ENCODE assay signal across 8 cellular contexts in the genomic region with DNA sequence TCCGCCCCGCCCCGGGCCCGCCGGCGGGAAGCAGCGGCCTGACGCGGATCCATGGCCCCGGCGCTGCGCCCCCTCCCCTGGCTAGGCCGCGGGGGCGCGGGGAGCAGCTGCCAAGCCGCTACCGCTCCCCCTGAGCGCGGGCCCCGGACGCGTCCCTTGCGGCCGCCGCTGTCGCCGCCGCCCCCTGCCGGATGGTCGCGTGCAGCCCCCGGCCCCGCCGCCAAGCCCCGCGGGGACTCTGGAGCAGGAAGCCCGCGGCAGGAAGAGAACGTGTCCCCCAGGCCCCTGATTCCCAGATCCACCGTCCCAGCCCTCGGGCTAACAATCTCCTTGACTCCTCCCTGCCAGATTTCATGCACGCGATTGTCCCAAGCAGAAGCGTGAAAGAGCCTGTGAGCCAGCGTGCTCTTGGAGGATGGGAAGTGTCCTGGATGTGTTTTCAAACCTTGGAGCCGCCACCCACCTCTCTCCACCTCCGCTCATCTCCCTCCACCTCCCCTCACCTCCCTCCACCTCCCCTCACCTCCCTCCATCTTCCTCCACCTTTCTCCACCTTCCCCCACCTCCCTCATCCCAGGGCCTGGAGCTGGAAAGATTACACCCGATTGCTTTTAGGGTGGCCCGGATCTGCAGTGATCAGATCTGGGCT. TPM values are rescaled to one million over a fixed set of nuclear protein-coding genes. Genes with fewer than 3 reads are reported as not detected.
DNase-seq lines count a peak whose midpoint lies in the region; ATAC-seq and TF ChIP-seq lines count a peak whose summit lies in the region.

No MANE protein-coding gene starts in this region.

- intact Hi-C loops in sciatic nerve (cut with DNase I), result no loop called here

- peaks cover 12% of the 10 kb centered on the region for H3K4me1 ChIP-seq in BE2C

- H3K9me3 ChIP-seq in BE2C, result no peaks in the 10 kb centered on the region

- no peaks in the 10 kb centered on the region for H3K27me3 ChIP-seq in BE2C

- no peaks in the 10 kb centered on the region for H3K9me3 Mint-ChIP-seq in T-helper 1 cell treated with Interleukin-12 subunit alpha and Interleukin-12 subunit beta and Interleukin-4 antibody, amounts not matched to agents 30 μg/mL and 1 μg/mL, for 36 hours

- peak overlapping the region; percentile 70 for H3K4me3 ChIP-seq in BE2C (ENCODE audit: low read depth, low read length)

- DNase-seq in BE2C, result peak; percentile 79
- DNase-seq in astrocyte of the hippocampus (ENCODE audit: low read depth, low spot score), result peak; percentile 71
- peak in 38 of 51 donors; percentile 22 to 90 (median 69) for DNase-seq in hypothalamus (lab: John Stamatoyannopoulos, UW)
- DNase-seq in sciatic nerve (ENCODE audit: low spot score), result peak; percentile 70

- H3K4me3 Mint-ChIP-seq in T-helper 1 cell treated with Interleukin-12 subunit alpha and Interleukin-12 subunit beta and Interleukin-4 antibody, amounts not matched to agents 30 μg/mL and 1 μg/mL, for 36 hours, result peak overlapping the region; percentile 80

- H3K36me3 Mint-ChIP-seq in T-helper 1 cell treated with Interleukin-12 subunit alpha and Interleukin-12 subunit beta and Interleukin-4 antibody, amounts not matched to agents 30 μg/mL and 1 μg/mL, for 36 hours (ENCODE audit: low read depth), result no peaks in the 10 kb centered on the region

- H3K4me1 Mint-ChIP-seq in T-helper 1 cell treated with Interleukin-12 subunit alpha and Interleukin-12 subunit beta and Interleukin-4 antibody, amounts not matched to agents 30 μg/mL and 1 μg/mL, for 36 hours (ENCODE audit: low read depth), result peaks cover 15% of the 10 kb centered on the region

- H3K27ac Mint-ChIP-seq in T-helper 1 cell treated with Interleukin-12 subunit alpha and Interleukin-12 subunit beta and Interleukin-4 antibody, amounts not matched to agents 30 μg/mL and 1 μg/mL, for 36 hours, result peak overlapping the region; percentile 37

- peak; percentile 80 for ATAC-seq in GM19025 (IDR thresholded peaks at IDR 0.05; ENCODE audit: low read depth, unreplicated experiment)
- ATAC-seq in HG03432 (IDR thresholded peaks at IDR 0.05; ENCODE audit: unreplicated experiment), result peak; percentile 81
- peak; percentile 63 for ATAC-seq in sciatic nerve
- no peak for ATAC-seq in GM18519 (IDR thresholded peaks at IDR 0.05; ENCODE audit: low FRiP score, unreplicated experiment)

- H3K27me3 Mint-ChIP-seq in T-helper 1 cell treated with Interleukin-12 subunit alpha and Interleukin-12 subunit beta and Interleukin-4 antibody, amounts not matched to agents 30 μg/mL and 1 μg/mL, for 36 hours (ENCODE audit: low read depth), result peaks cover 8% of the 10 kb centered on the region

- no peak for TF ChIP-seq CTCF in BE2C (IDR thresholded peaks at IDR 0.05; ENCODE audit: low read depth, low read length)

- H3K36me3 ChIP-seq in BE2C, result no peaks in the 10 kb centered on the region

RNA-seq across cellular contexts. Expression of a gene that starts 0.4 kb away (rescaled TPM):
- polyA plus RNA-seq in BE2C (2012; ENCODE audit: insufficient read depth, insufficient read length, low read depth), result 13.3 TPM
- 4.7 TPM for total RNA-seq in sciatic nerve
